In the genomic region with DNA sequence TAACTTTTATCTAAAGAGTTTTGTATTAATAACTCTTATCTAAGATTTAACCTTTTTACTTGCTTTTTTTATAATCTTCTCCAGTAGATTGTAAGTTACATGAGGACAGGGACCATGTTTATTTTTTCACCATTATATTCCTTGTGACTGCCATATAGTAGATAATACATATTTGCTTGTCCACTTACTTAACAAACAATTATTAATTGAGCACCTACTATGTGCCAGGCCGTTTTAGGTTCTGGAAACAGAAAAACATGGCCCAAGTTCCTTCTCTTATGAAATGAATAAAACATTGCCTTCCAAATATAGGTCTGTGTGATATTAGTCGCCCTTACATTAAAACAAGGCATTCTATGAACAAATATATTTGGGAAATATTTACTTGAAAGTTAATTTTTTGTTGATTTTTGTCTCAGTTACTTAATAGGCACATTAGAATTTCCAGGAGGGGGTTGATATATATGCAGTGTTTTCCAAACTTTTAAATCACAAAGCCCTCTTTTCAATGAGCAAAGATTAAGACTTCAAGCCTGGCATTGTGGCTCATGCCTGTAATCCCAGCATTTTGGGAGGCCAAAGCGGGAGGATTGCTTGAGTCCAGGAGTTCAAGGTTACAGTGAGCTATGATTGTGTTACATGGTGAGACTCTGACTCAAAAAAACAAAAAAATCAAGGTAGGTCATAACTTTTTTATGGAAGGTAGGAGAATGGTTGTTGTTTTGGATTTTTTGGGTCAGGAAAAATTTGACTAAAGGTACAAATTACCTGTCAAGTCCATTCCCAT, we compare ENCODE assay signal across 1 cellular context.
TF ChIP-seq lines count a peak whose summit lies in the region.

No MANE protein-coding gene starts in this region.

TF ChIP-seq in HepG2, 621 proteins besides CTCF, POLR2A, EP300 and RAD21 (continued from another document):
- TF ChIP-seq ZNF326 (CRISPR knock-in tag; IDR thresholded peaks at IDR 0.05; ENCODE audit: borderline replicate concordance) (no peak), KLF6 (CRISPR knock-in tag; IDR thresholded peaks at IDR 0.05) (no peak), SKI (IDR thresholded peaks at IDR 0.05; ENCODE audit: partially characterized antibody) (no peak)
- TF ChIP-seq, protein P1, sequence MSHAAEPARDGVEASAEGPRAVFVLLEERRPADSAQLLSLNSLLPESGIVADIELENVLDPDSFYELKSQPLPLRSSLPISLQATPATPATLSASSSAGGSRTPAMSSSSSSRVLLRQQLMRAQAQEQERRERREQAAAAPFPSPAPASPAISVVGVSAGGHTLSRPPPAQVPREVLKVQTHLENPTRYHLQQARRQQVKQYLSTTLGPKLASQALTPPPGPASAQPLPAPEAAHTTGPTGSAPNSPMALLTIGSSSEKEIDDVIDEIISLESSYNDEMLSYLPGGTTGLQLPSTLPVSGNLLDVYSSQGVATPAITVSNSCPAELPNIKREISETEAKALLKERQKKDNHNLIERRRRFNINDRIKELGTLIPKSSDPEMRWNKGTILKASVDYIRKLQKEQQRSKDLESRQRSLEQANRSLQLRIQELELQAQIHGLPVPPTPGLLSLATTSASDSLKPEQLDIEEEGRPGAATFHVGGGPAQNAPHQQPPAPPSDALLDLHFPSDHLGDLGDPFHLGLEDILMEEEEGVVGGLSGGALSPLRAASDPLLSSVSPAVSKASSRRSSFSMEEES (CRISPR knock-in tag; IDR thresholded peaks at IDR 0.05), result no peak
